ENCODE assay signal across 8 cellular contexts in the genomic region with DNA sequence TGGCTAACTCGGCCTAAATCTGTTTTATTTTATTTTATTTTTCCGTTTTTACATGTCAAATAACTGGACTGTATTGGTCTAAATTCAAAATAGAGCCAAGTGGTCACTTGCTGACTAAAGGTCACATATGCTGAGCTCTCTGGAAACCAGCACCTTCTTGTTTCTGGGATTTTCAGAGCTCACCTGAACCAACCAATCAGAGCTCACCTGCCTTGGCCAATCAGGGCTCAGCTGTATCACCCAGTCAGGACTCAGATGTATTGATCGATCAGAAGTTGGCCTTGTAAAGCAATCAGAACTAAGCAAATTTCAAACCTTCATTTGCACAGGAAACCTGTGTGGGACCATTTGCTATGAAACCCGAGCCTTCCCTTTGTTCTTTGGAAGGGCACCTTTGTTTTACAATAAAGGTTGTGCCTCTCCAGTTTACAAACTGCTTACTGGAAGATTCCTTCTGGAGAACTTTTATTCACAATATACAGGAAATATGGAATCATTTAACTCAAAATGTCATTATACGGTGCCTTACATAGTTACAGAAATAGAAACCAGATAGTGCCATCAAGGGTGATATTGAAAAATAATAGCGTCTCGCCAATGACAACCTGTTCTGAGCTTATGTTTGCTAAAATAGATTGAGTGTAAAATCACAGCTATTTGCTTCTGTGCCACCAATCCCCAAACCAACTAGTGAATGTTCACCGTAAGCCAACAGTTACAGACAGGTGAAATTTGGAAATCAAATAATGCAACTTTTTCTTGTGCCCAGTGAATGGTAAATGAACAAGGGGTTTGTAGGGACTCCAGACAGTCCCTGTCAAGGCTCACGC. TPM values are rescaled to one million over a fixed set of nuclear protein-coding genes. Genes with fewer than 3 reads are reported as not detected.
DNase-seq lines count a peak whose midpoint lies in the region; ATAC-seq and TF ChIP-seq lines count a peak whose summit lies in the region.

No MANE protein-coding gene starts in this region.

- peaks cover 14% of the 10 kb centered on the region for H3K36me3 Mint-ChIP-seq in activated CD4-positive, alpha-beta T cell treated with anti-CD3 and anti-CD28 coated beads, Interleukin-2, amount 10 ng/mL, durations not matched to agents 7 days and 5 days (ENCODE audit: low read depth)
- no peaks in the 10 kb centered on the region for H3K36me3 Mint-ChIP-seq in stimulated activated naive B cell treated with anti-CD40 and anti-IgM and Interleukin-4, amounts not matched to agents 10 μg/mL and 1 μg/mL and 100 μg/mL, for 72 hours

- H3K9ac ChIP-seq in SU-DHL-6 (ENCODE audit: low read length), result no peak overlapping the region

- no peaks in the 10 kb centered on the region for H3K9me3 Mint-ChIP-seq in activated CD4-positive, alpha-beta T cell treated with anti-CD3 and anti-CD28 coated beads, Interleukin-2, amount 10 ng/mL, durations not matched to agents 7 days and 5 days
- no peaks in the 10 kb centered on the region for H3K9me3 Mint-ChIP-seq in stimulated activated naive B cell treated with anti-CD40 and anti-IgM and Interleukin-4, amounts not matched to agents 10 μg/mL and 1 μg/mL and 100 μg/mL, for 72 hours

- POLR2A ChIA-PET in activated CD4-positive, alpha-beta T cell treated with anti-CD3 and anti-CD28 coated beads, Interleukin-2, amount 10 ng/mL, durations not matched to agents 7 days and 5 days (lab: Charles Lee), result interaction anchor here (0.5 to 1.1 kb wide), 4 partner anchors 18 to 48 kb away, joined by 3 to 6 read pairs (median 4); partner anchors contain the start of gene PSD4

- peak overlapping the region; percentile 74 for H3K4me3 Mint-ChIP-seq in activated CD4-positive, alpha-beta T cell treated with anti-CD3 and anti-CD28 coated beads, Interleukin-2, amount 10 ng/mL, durations not matched to agents 7 days and 5 days
- peak overlapping the region; percentile 69 to 72 for H3K4me3 Mint-ChIP-seq in stimulated activated naive B cell treated with anti-CD40 and anti-IgM and Interleukin-4, amounts not matched to agents 10 μg/mL and 1 μg/mL and 100 μg/mL, for 72 hours

- H3K4me3 ChIP-seq in SU-DHL-6 (ENCODE audit: insufficient read depth, low read length, poor library complexity, severe bottlenecking) (no peak overlapping the region), iPS-11a (ENCODE audit: low read depth, low read length) (peak overlapping the region; percentile 24), right atrium auricular region (peak overlapping the region in 1 of 2 donors; percentile 39)

- H3K4me1 Mint-ChIP-seq in activated CD4-positive, alpha-beta T cell treated with anti-CD3 and anti-CD28 coated beads, Interleukin-2, amount 10 ng/mL, durations not matched to agents 7 days and 5 days, result peaks cover 26% of the 10 kb centered on the region
- H3K4me1 Mint-ChIP-seq in stimulated activated naive B cell treated with anti-CD40 and anti-IgM and Interleukin-4, amounts not matched to agents 10 μg/mL and 1 μg/mL and 100 μg/mL, for 72 hours, result peaks cover 16 to 18% of the 10 kb centered on the region in 2 donors

- H3K27ac ChIP-seq in SU-DHL-6 (ENCODE audit: low read depth, low read length) (no peak overlapping the region), right atrium auricular region (no peak overlapping the region)

- no peaks in the 10 kb centered on the region for H3K27me3 ChIP-seq in SU-DHL-6 (ENCODE audit: low read length)
- peaks cover 0 to 6% of the 10 kb centered on the region in 2 donors for H3K27me3 ChIP-seq in right atrium auricular region

- no peak for ATAC-seq in stimulated activated naive B cell treated with anti-CD40 and anti-IgM and Interleukin-4, amounts not matched to agents 10 μg/mL and 1 μg/mL and 100 μg/mL, for 72 hours (replicated peaks)

- H2AFZ ChIP-seq in SU-DHL-6 (ENCODE audit: low read depth, low read length, severe bottlenecking), result no peak overlapping the region

- H3K36me3 ChIP-seq in SU-DHL-6 (ENCODE audit: low read length), result no peaks in the 10 kb centered on the region
- no peaks in the 10 kb centered on the region for H3K36me3 ChIP-seq in right atrium auricular region

- CTCF ChIA-PET in activated CD4-positive, alpha-beta T cell treated with anti-CD3 and anti-CD28 coated beads, Interleukin-2, amount 10 ng/mL, durations not matched to agents 7 days and 5 days (lab: Charles Lee), result interaction anchor here (2.9 to 3.1 kb wide), 2 partner anchors 13 to 17 kb away, joined by 14 to 17 read pairs; partner anchors contain the start of gene PSD4

- no peaks in the 10 kb centered on the region for H4K20me1 ChIP-seq in SU-DHL-6 (ENCODE audit: low read depth, low read length)

- no peaks in the 10 kb centered on the region for H3F3A ChIP-seq in SU-DHL-6 (ENCODE audit: insufficient read depth)

- no peaks in the 10 kb centered on the region for H3K9me3 ChIP-seq in SU-DHL-6 (ENCODE audit: insufficient read depth, low read length)
- H3K9me3 ChIP-seq in right atrium auricular region, result no peaks in the 10 kb centered on the region

- peak overlapping the region; percentile 87 for H3K27ac Mint-ChIP-seq in activated CD4-positive, alpha-beta T cell treated with anti-CD3 and anti-CD28 coated beads, Interleukin-2, amount 10 ng/mL, durations not matched to agents 7 days and 5 days
- H3K27ac Mint-ChIP-seq in stimulated activated naive B cell treated with anti-CD40 and anti-IgM and Interleukin-4, amounts not matched to agents 10 μg/mL and 1 μg/mL and 100 μg/mL, for 72 hours, result peak overlapping the region; percentile 20

- TF ChIP-seq CTCF in SU-DHL-6 (IDR thresholded peaks at IDR 0.05; ENCODE audit: insufficient read depth, low read length, poor library complexity, severe bottlenecking) (no peak), right atrium auricular region (IDR thresholded peaks at IDR 0.05) (no peak), GM10266 (IDR thresholded peaks at IDR 0.05; ENCODE audit: control insufficient read depth, insufficient read depth, low read depth, missing control alignments) (no peak)

- peak overlapping the region; percentile 25 for H3K4me2 ChIP-seq in SU-DHL-6 (ENCODE audit: low read depth, low read length, poor library complexity, severe bottlenecking)

- peaks cover 9% of the 10 kb centered on the region for H3K27me3 Mint-ChIP-seq in activated CD4-positive, alpha-beta T cell treated with anti-CD3 and anti-CD28 coated beads, Interleukin-2, amount 10 ng/mL, durations not matched to agents 7 days and 5 days
- no peaks in the 10 kb centered on the region for H3K27me3 Mint-ChIP-seq in stimulated activated naive B cell treated with anti-CD40 and anti-IgM and Interleukin-4, amounts not matched to agents 10 μg/mL and 1 μg/mL and 100 μg/mL, for 72 hours

- no peaks in the 10 kb centered on the region for H3K79me2 ChIP-seq in SU-DHL-6 (ENCODE audit: insufficient read depth, low read length)

- DNase-seq in activated CD4-positive, alpha-beta T cell treated with anti-CD3 and anti-CD28 coated beads, Interleukin-2, amount 10 ng/mL, durations not matched to agents 7 days and 5 days, result no peak
- no peak for DNase-seq in activated CD4-positive, alpha-beta T cell treated with anti-CD3 and anti-CD28 coated beads for 4 hours
- no peak for DNase-seq in stimulated activated naive B cell treated with anti-CD40 and anti-IgM and Interleukin-4, amounts not matched to agents 10 μg/mL and 1 μg/mL and 100 μg/mL, for 72 hours
- DNase-seq in superior temporal gyrus (ENCODE audit: extremely low spot score) (no peak), right atrium auricular region (ENCODE audit: low spot score) (no peak), GM10266 (ENCODE audit: extremely low spot score) (no peak)

- no peaks in the 10 kb centered on the region for H3K4me1 ChIP-seq in right atrium auricular region

- H3K9me2 ChIP-seq in SU-DHL-6 (replicated peaks; ENCODE audit: insufficient read depth, low read length), result no peaks in the 10 kb centered on the region

RNA-seq across cellular contexts. Expression of gene PSD4, which starts 17.3 kb away (rescaled TPM):
- total RNA-seq in activated CD4-positive, alpha-beta T cell treated with anti-CD3 and anti-CD28 coated beads, Interleukin-2, amount 10 ng/mL, durations not matched to agents 7 days and 5 days, result 100 to 1,000 TPM; 329 to 335 TPM
- total RNA-seq in right atrium auricular region, result 1 to 10 TPM; 2.4 to 4.5 TPM

RNA-seq across cellular contexts. Expression of gene IL1RN, which starts 29.1 kb away (rescaled TPM):
- total RNA-seq in activated CD4-positive, alpha-beta T cell treated with anti-CD3 and anti-CD28 coated beads, Interleukin-2, amount 10 ng/mL, durations not matched to agents 7 days and 5 days, result under 1 TPM; 0.37 to 0.48 TPM
- total RNA-seq in right atrium auricular region, result 1 to 10 TPM in 1 of 2 donors, under 1 TPM in 1; 0.41 to 1.3 TPM

Comparison
In these comparisons a context has a peak if more than half of its experiments do, and no peak if none do; other contexts are left out.
1. RNA of gene PSD4, which starts 17.3 kb away (total RNA-seq): 329 to 335 TPM in activated CD4-positive, alpha-beta T cell treated with anti-CD3 and anti-CD28 coated beads, Interleukin-2, amount 10 ng/mL, durations not matched to agents 7 days and 5 days; 2.4 to 4.5 TPM in right atrium auricular region; every median in the first group is over 10 times any median in the second.